Comparison of ENCODE assay signal across 18 cellular contexts in the genomic region with DNA sequence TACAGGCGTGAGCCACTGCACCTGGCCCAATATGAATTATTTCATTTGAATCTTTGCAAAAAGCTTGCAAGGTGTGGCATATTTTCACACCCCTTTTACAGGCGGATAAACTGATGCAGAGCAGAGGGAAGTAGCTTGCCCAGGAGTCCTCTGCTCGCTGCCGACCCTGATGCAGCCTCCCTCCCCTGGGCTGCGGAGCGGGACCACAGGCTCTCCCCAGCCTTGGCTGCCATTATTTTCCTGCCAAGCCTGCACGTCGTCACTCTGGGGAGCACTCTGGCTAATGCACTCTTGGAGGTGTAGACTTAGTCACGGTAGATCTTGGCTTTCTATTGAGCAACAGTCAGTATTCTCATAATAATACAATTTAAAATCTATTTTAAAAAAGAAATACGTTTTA. TPM values are rescaled to one million over a fixed set of nuclear protein-coding genes. Genes with fewer than 3 reads are reported as not detected.
A peak's percentile ranks its signal among the peaks of the same experiment; 100 is the strongest.
DNase-seq lines count a peak whose midpoint lies in the region; ATAC-seq and TF ChIP-seq lines count a peak whose summit lies in the region.
"Had no signal": no experiment of that assay in that cellular context is flagged by ENCODE, and none has a peak within 500 bp of the region (broad histone marks: within the 10 kb centered on the region; RNA-seq: fewer than 3 reads in every experiment).

No MANE protein-coding gene starts in this region.

- H3K27me3 Mint-ChIP-seq in endodermal cell (ENCODE audit: insufficient read depth) (peaks cover 5% of the 10 kb centered on the region), osteocyte (ENCODE audit: unreplicated experiment) (peaks cover 10% of the 10 kb centered on the region)

- H3K9me3 Mint-ChIP-seq in endodermal cell (peaks cover 3% of the 10 kb centered on the region), osteocyte (ENCODE audit: unreplicated experiment) (peaks cover 21% of the 10 kb centered on the region)

- H3K4me1 ChIP-seq in endodermal cell (ENCODE audit: control insufficient read depth, insufficient read depth, low read length) = peaks cover 8% of the 10 kb centered on the region
- H3K4me1 ChIP-seq: BE2C, BLaER1 had no signal

- H3K9me3 ChIP-seq in endodermal cell (ENCODE audit: control insufficient read depth, low read length) = peaks cover 6% of the 10 kb centered on the region
- H3K9me3 ChIP-seq: BE2C had no signal

- peak; percentile 38 for DNase-seq in endodermal cell
- peak; percentile 23 for DNase-seq in islet precursor cell
- peak; percentile 68 for DNase-seq in osteocyte (ENCODE audit: extremely low spot score, unreplicated experiment)
- DNase-seq: 8988T; ACHN; BE2C; C1 segment of cervical spinal cord; CD4-positive, alpha-beta memory T cell; CD4-positive, CD25-positive, alpha-beta regulatory T cell; CD8-positive, alpha-beta memory T cell; COR-L47; DMS79 treated with DMSO at 0.1 percent for 48 hours; GF-D8 had no signal

- no peaks in the 10 kb centered on the region for H3K36me3 Mint-ChIP-seq in endodermal cell (ENCODE audit: low read depth)
- H3K36me3 Mint-ChIP-seq in osteocyte (ENCODE audit: unreplicated experiment) = peaks cover 2% of the 10 kb centered on the region
- H3K36me3 Mint-ChIP-seq: CD14-positive monocyte; CD4-positive, alpha-beta memory T cell; CD4-positive, CD25-positive, alpha-beta regulatory T cell; CD8-positive, alpha-beta memory T cell had no signal

- TF ChIP-seq CTCF in endodermal cell (conservative IDR thresholded peaks at IDR 0.05) (no peak), osteocyte (IDR thresholded peaks at IDR 0.05) (no peak)

- ATAC-seq in GM21717 (IDR thresholded peaks at IDR 0.05; ENCODE audit: unreplicated experiment) (no peak), HG02763 (IDR thresholded peaks at IDR 0.05; ENCODE audit: unreplicated experiment) (no peak)

- no peak overlapping the region for H3K4me3 Mint-ChIP-seq in endodermal cell
- no peak overlapping the region for H3K4me3 Mint-ChIP-seq in osteocyte (ENCODE audit: unreplicated experiment)
- H3K4me3 Mint-ChIP-seq: CD14-positive monocyte; CD4-positive, alpha-beta memory T cell; CD4-positive, CD25-positive, alpha-beta regulatory T cell; CD8-positive, alpha-beta memory T cell had no signal

- 96 to 98% methylated on average over 6 to 10 of the region's 10 CpGs for WGBS in endodermal cell (ENCODE audit: insufficient coverage in 1 of 2, insufficient read length in 1 of 2), 2 experiments

- no peak overlapping the region for H3K27ac Mint-ChIP-seq in endodermal cell
- H3K27ac Mint-ChIP-seq in osteocyte (ENCODE audit: unreplicated experiment) = no peak overlapping the region
- H3K27ac Mint-ChIP-seq: CD14-positive monocyte; CD4-positive, alpha-beta memory T cell; CD4-positive, CD25-positive, alpha-beta regulatory T cell; CD8-positive, alpha-beta memory T cell had no signal

- no peaks in the 10 kb centered on the region for H3K27me3 ChIP-seq in endodermal cell (ENCODE audit: control insufficient read depth, insufficient read depth, low read length, poor library complexity, severe bottlenecking)
- H3K27me3 ChIP-seq: BE2C, BLaER1 had no signal

- H3K27ac ChIP-seq in endodermal cell (ENCODE audit: low read depth, low read length) = no peak overlapping the region
- H3K27ac ChIP-seq: BLaER1 had no signal

- no peak overlapping the region for H3K9ac ChIP-seq in endodermal cell (ENCODE audit: extremely low read depth, low read length, poor library complexity, severe bottlenecking)
- H3K9ac ChIP-seq: BLaER1 had no signal

- H3K4me1 Mint-ChIP-seq in endodermal cell = peaks cover 10% of the 10 kb centered on the region
- H3K4me1 Mint-ChIP-seq in osteocyte (ENCODE audit: unreplicated experiment) = peaks cover 5% of the 10 kb centered on the region
- H3K4me1 Mint-ChIP-seq: CD14-positive monocyte; CD4-positive, alpha-beta memory T cell; CD4-positive, CD25-positive, alpha-beta regulatory T cell; CD8-positive, alpha-beta memory T cell had no signal

- H3K36me3 ChIP-seq in endodermal cell (ENCODE audit: control insufficient read depth, insufficient read depth, low read length) = no peaks in the 10 kb centered on the region
- H3K36me3 ChIP-seq: BE2C, BLaER1 had no signal

- no peak overlapping the region for H3K4me3 ChIP-seq in endodermal cell (ENCODE audit: low read length)
- H3K4me3 ChIP-seq: BLaER1 had no signal

RNA-seq across cellular contexts. Expression of a gene that starts 34.8 kb away (rescaled TPM):
- total RNA-seq in endodermal cell (10 to 100 TPM; 16.6 to 39.9 TPM), osteocyte (0.94 and 1.4 TPM in 2 replicates)
- 10.8 TPM for polyA plus RNA-seq in endodermal cell (2013, experiment 1 of 2)
- 13.1 TPM for polyA plus RNA-seq in endodermal cell (2013, experiment 2 of 2)
- total RNA-seq: CD4-positive, alpha-beta memory T cell; CD4-positive, CD25-positive, alpha-beta regulatory T cell; CD8-positive, alpha-beta memory T cell had no signal
- polyA plus RNA-seq: AG04450; CD14-positive monocyte; CD4-positive, alpha-beta memory T cell; CD4-positive, CD25-positive, alpha-beta regulatory T cell; CD8-positive, alpha-beta memory T cell had no signal
